Comparison of ENCODE assay signal across 11 cellular contexts in genomic region chr2:190911813-190912212, GRCh38. TPM values are rescaled to one million over a fixed set of nuclear protein-coding genes. Genes with fewer than 3 reads are reported as not detected.
DNase-seq lines count a peak whose midpoint lies in the region; ATAC-seq and TF ChIP-seq lines count a peak whose summit lies in the region.
"Had no signal": no experiment of that assay in that cellular context is flagged by ENCODE, and none has a peak within 500 bp of the region (broad histone marks: within the 10 kb centered on the region; RNA-seq: fewer than 3 reads in every experiment).

No MANE protein-coding gene starts in this region.

- H3K9me3 Mint-ChIP-seq in MCF 10A (ENCODE audit: unreplicated experiment): no peaks in the 10 kb centered on the region
- no peaks in the 10 kb centered on the region for H3K9me3 Mint-ChIP-seq in activated CD4-positive, alpha-beta memory T cell treated with anti-CD3 and anti-CD28 coated beads, Interleukin-2, amount 10 ng/mL, durations not matched to agents 7 days and 5 days
- H3K9me3 Mint-ChIP-seq: neural crest cell had no signal

- H3K4me1 ChIP-seq in mammary epithelial cell (ENCODE audit: insufficient read depth, low read length): no peaks in the 10 kb centered on the region
- H3K4me1 ChIP-seq in thoracic aorta (ENCODE audit: control insufficient read depth in 1 of 2, low read depth in 2 of 2): peaks cover 28 to 42% of the 10 kb centered on the region in 2 donors

- H3K27me3 Mint-ChIP-seq in MCF 10A (ENCODE audit: insufficient read depth, unreplicated experiment): no peaks in the 10 kb centered on the region
- no peaks in the 10 kb centered on the region for H3K27me3 Mint-ChIP-seq in activated CD4-positive, alpha-beta memory T cell treated with anti-CD3 and anti-CD28 coated beads, Interleukin-2, amount 10 ng/mL, durations not matched to agents 7 days and 5 days
- H3K27me3 Mint-ChIP-seq: B cell had no signal

- dilution Hi-C loops in mammary epithelial cell (cut with HindIII; ENCODE audit: low sequenced_read_pairs): no loop called here

- no peak overlapping the region for H3K4me2 ChIP-seq in mammary epithelial cell (ENCODE audit: insufficient read depth, low read depth, low read length)

- in situ Hi-C loops in mammary epithelial cell (cut with MboI; ENCODE audit: low sequenced_read_pairs in 2 of 2): no loop called here

- WGBS in mammary epithelial cell (ENCODE audit: low coverage, missing lambda C conversion rate): 93% methylated on average over 3 of the region's 3 CpGs

- H3K36me3 ChIP-seq in mammary epithelial cell (ENCODE audit: insufficient read depth, low read length): peaks cover 64% of the 10 kb centered on the region
- peaks cover 4% of the 10 kb centered on the region for H3K36me3 ChIP-seq in thoracic aorta

- POLR2A ChIA-PET in MCF 10A (lab: Yijun Ruan, JAX): interaction anchor here (0.5 to 3.0 kb wide), 2 partner anchors 30 to 340 kb away, joined by 3 to 15 read pairs; partner anchors contain the start of gene GLS
- POLR2A ChIA-PET in activated CD4-positive, alpha-beta memory T cell treated with anti-CD3 and anti-CD28 coated beads, Interleukin-2, amount 10 ng/mL, durations not matched to agents 7 days and 5 days (lab: Charles Lee): interaction anchor here (0.8 kb wide), 1 partner anchor 49 kb away, joined by 3 read pairs; no protein-coding TSS in a partner anchor

- TF ChIP-seq CTCF in MCF 10A (IDR thresholded peaks at IDR 0.05; ENCODE audit: unreplicated experiment) (no peak), mammary epithelial cell (conservative IDR thresholded peaks at IDR 0.05 in 1 of 2, IDR thresholded peaks at IDR 0.05 in 1 of 2; ENCODE audit: extremely low read depth in 1 of 2, insufficient read depth in 1 of 2, low read depth in 1 of 2, low read length in 2 of 2) (no peak), thoracic aorta (IDR thresholded peaks at IDR 0.05) (no peak)

- H2AFZ ChIP-seq in mammary epithelial cell (ENCODE audit: low read depth, low read length): no peak overlapping the region

- peaks cover 12% of the 10 kb centered on the region for H3K4me1 Mint-ChIP-seq in MCF 10A (ENCODE audit: insufficient read depth, unreplicated experiment)
- H3K4me1 Mint-ChIP-seq in activated CD4-positive, alpha-beta memory T cell treated with anti-CD3 and anti-CD28 coated beads, Interleukin-2, amount 10 ng/mL, durations not matched to agents 7 days and 5 days: peaks cover 30% of the 10 kb centered on the region
- H3K4me1 Mint-ChIP-seq: B cell, neural crest cell had no signal

- no peaks in the 10 kb centered on the region for H3K9me3 ChIP-seq in mammary epithelial cell (replicated peaks; ENCODE audit: insufficient read depth, low read length)
- no peaks in the 10 kb centered on the region for H3K9me3 ChIP-seq in thoracic aorta

- BruUV-seq in MCF 10A (replicated peaks; lab: Mats Ljungman, UMichigan): no TSS peak
- no TSS peak for BruUV-seq in mammary epithelial cell (replicated peaks; lab: Mats Ljungman, UMichigan)

- H3K36me3 Mint-ChIP-seq in MCF 10A (ENCODE audit: insufficient read depth, unreplicated experiment): peaks cover 51% of the 10 kb centered on the region
- peaks cover 42% of the 10 kb centered on the region for H3K36me3 Mint-ChIP-seq in activated CD4-positive, alpha-beta memory T cell treated with anti-CD3 and anti-CD28 coated beads, Interleukin-2, amount 10 ng/mL, durations not matched to agents 7 days and 5 days (ENCODE audit: low read depth)

- H3K27me3 ChIP-seq in mammary epithelial cell (ENCODE audit: insufficient read depth, low read length): no peaks in the 10 kb centered on the region
- no peaks in the 10 kb centered on the region for H3K27me3 ChIP-seq in thoracic aorta (replicated peaks; ENCODE audit: insufficient read depth)

- no peak overlapping the region for H3K4me3 Mint-ChIP-seq in MCF 10A (ENCODE audit: unreplicated experiment)
- no peak overlapping the region for H3K4me3 Mint-ChIP-seq in activated CD4-positive, alpha-beta memory T cell treated with anti-CD3 and anti-CD28 coated beads, Interleukin-2, amount 10 ng/mL, durations not matched to agents 7 days and 5 days
- H3K4me3 Mint-ChIP-seq: B cell, neural crest cell had no signal

- H3K27ac ChIP-seq in mammary epithelial cell (ENCODE audit: insufficient read depth, low read depth, low read length) (no peak overlapping the region), thoracic aorta (peak overlapping the region; percentile 23 to 60)

- no peak overlapping the region for H3K9ac ChIP-seq in mammary epithelial cell (ENCODE audit: insufficient read depth, low read length)

- CTCF ChIA-PET in MCF 10A (lab: Yijun Ruan, JAX) (no interaction called here), mammary epithelial cell (lab: Charles Lee; ENCODE audit: low non-redundant PET) (no interaction called here)
- CTCF ChIA-PET in activated CD4-positive, alpha-beta memory T cell treated with anti-CD3 and anti-CD28 coated beads, Interleukin-2, amount 10 ng/mL, durations not matched to agents 7 days and 5 days (lab: Charles Lee): no interaction called here

- intact Hi-C loops in MCF 10A (cut with micrococcal nuclease) (no loop called here), mammary epithelial cell (cut with micrococcal nuclease) (no loop called here)

- H4K20me1 ChIP-seq in mammary epithelial cell (ENCODE audit: insufficient read depth, low read length): no peaks in the 10 kb centered on the region

- ATAC-seq in HG02885 (IDR thresholded peaks at IDR 0.05; ENCODE audit: poor library complexity, unreplicated experiment) (peak; percentile 87), thoracic aorta (ENCODE audit: insufficient number of reproducible peaks, low FRiP score, low read depth) (no peak)
- ATAC-seq: K562 had no signal

- no peak overlapping the region for H3K4me3 ChIP-seq in mammary epithelial cell (replicated peaks in 1 of 3; ENCODE audit: insufficient read depth in 1 of 3, low read depth in 2 of 3, low read length in 3 of 3)
- no peak overlapping the region for H3K4me3 ChIP-seq in thoracic aorta
- H3K4me3 ChIP-seq: K562 had no signal

- peak overlapping the region; percentile 33 for H3K27ac Mint-ChIP-seq in MCF 10A (ENCODE audit: low read depth, unreplicated experiment)
- peak overlapping the region; percentile 8 for H3K27ac Mint-ChIP-seq in activated CD4-positive, alpha-beta memory T cell treated with anti-CD3 and anti-CD28 coated beads, Interleukin-2, amount 10 ng/mL, durations not matched to agents 7 days and 5 days
- H3K27ac Mint-ChIP-seq: B cell had no signal

- peak; percentile 23 for DNase-seq in MCF 10A (ENCODE audit: unreplicated experiment)
- DNase-seq in mammary epithelial cell: no peak
- no peak for DNase-seq in activated CD4-positive, alpha-beta memory T cell treated with anti-CD3 and anti-CD28 coated beads, Interleukin-2, amount 10 ng/mL, durations not matched to agents 7 days and 5 days
- no peak for DNase-seq in thoracic aorta (ENCODE audit: low spot score)
- no peak for DNase-seq in NCI-H1694 treated with DMSO at 0.1 percent for 48 hours (lab: John Stamatoyannopoulos, UW)
- no peak for DNase-seq in activated gamma-delta T cell treated with Interleukin-2 at 50 U/mL for 16 hours
- DNase-seq in NCI-H2029 (lab: John Stamatoyannopoulos, UW): no peak

- H3K79me2 ChIP-seq in mammary epithelial cell (ENCODE audit: insufficient read depth, low read length): peaks cover 51% of the 10 kb centered on the region

RNA-seq across cellular contexts. Expression of gene GLS, which starts 31.2 kb away (rescaled TPM):
- total RNA-seq in MCF 10A (2022): 107 and 121 TPM in 2 replicates
- total RNA-seq in mammary epithelial cell: 100 to 1,000 TPM; 166 to 403 TPM
- 35.5 TPM for polyA plus RNA-seq in mammary epithelial cell
- 408 TPM for polyA minus RNA-seq in mammary epithelial cell
- total RNA-seq in activated CD4-positive, alpha-beta memory T cell treated with anti-CD3 and anti-CD28 coated beads, Interleukin-2, amount 10 ng/mL, durations not matched to agents 7 days and 5 days: 100 to 1,000 TPM; 146 to 150 TPM
- 100 to 1,000 TPM; 415 to 476 TPM for total RNA-seq in thoracic aorta
